Comparison of ENCODE assay signal across 23 cellular contexts in genomic region chr3:121443456-121443855, GRCh38.
"Had no signal": no experiment of that assay in that cellular context is flagged by ENCODE, and none has a peak within 500 bp of the region (broad histone marks: within the 10 kb centered on the region; RNA-seq: fewer than 3 reads in every experiment).

No MANE protein-coding gene starts in this region.

- H3K9me3 ChIP-seq: colonic mucosa, esophagus squamous epithelium, heart left ventricle, psoas muscle, right lobe of liver, spleen, tibial artery, upper lobe of left lung, uterus had no signal

- H3K4me3 ChIP-seq: colonic mucosa, esophagus squamous epithelium, heart left ventricle, psoas muscle, right lobe of liver, spleen, tibial artery, upper lobe of left lung, uterus had no signal

- H3K27me3 ChIP-seq: colonic mucosa, esophagus squamous epithelium, heart left ventricle, right lobe of liver, spleen, tibial artery, upper lobe of left lung, uterus had no signal

- H3K4me1 ChIP-seq: colonic mucosa, esophagus squamous epithelium, heart left ventricle, psoas muscle, right lobe of liver, spleen, tibial artery, upper lobe of left lung, uterus had no signal

- H3K27ac Mint-ChIP-seq: nephron; stimulated activated memory B cell treated with anti-CD40 and anti-IgM and Interleukin-4, amounts not matched to agents 10 μg/mL and 1 μg/mL and 100 μg/mL, for 72 hours; stimulated activated naive CD8-positive, alpha-beta T cell treated with anti-CD3 and anti-CD28 coated beads, Interleukin-15, Interleukin-2, amounts not matched to agents 100 ng/mL and 50 ng/mL, for 24 hours had no signal

- H3K9me3 Mint-ChIP-seq: stimulated activated memory B cell treated with anti-CD40 and anti-IgM and Interleukin-4, amounts not matched to agents 10 μg/mL and 1 μg/mL and 100 μg/mL, for 72 hours; stimulated activated naive CD8-positive, alpha-beta T cell treated with anti-CD3 and anti-CD28 coated beads, Interleukin-15, Interleukin-2, amounts not matched to agents 100 ng/mL and 50 ng/mL, for 24 hours had no signal

- H3K36me3 Mint-ChIP-seq: naive B cell had no signal

- H3K27ac ChIP-seq: colonic mucosa, esophagus squamous epithelium, heart left ventricle, psoas muscle, right lobe of liver, spleen, tibial artery, upper lobe of left lung, uterus had no signal

- DNase-seq: colonic mucosa; dermis blood vessel endothelial cell; esophagus squamous epithelium; heart left ventricle; hypothalamus; islet precursor cell; mammary epithelial cell; midbrain; naive B cell; psoas muscle; retina; right lobe of liver; spleen; stimulated activated CD4-positive, alpha-beta T cell treated with anti-CD3 and anti-CD28 coated beads, Interleukin-15, amount 100 ng/mL, for 24 hours; stimulated activated CD4-positive, alpha-beta T cell treated with anti-CD3 and anti-CD28 coated beads, Interleukin-1b, Interleukin-23, amount 100 ng/mL, for 48 hours; stimulated activated CD4-positive, alpha-beta T cell treated with anti-CD3 and anti-CD28 coated beads, Interleukin-4, amount 100 ng/mL, for 24 hours; tibial artery; upper lobe of left lung; uterus had no signal

- H3K4me1 Mint-ChIP-seq: naive B cell; nephron; stimulated activated memory B cell treated with anti-CD40 and anti-IgM and Interleukin-4, amounts not matched to agents 10 μg/mL and 1 μg/mL and 100 μg/mL, for 72 hours had no signal

- H3K27me3 Mint-ChIP-seq: naive B cell; stimulated activated memory B cell treated with anti-CD40 and anti-IgM and Interleukin-4, amounts not matched to agents 10 μg/mL and 1 μg/mL and 100 μg/mL, for 72 hours; stimulated activated naive CD8-positive, alpha-beta T cell treated with anti-CD3 and anti-CD28 coated beads, Interleukin-15, Interleukin-2, amounts not matched to agents 100 ng/mL and 50 ng/mL, for 24 hours had no signal

- H3K36me3 ChIP-seq: colonic mucosa, esophagus squamous epithelium, heart left ventricle, right lobe of liver, tibial artery, upper lobe of left lung, uterus had no signal

- H3K4me3 Mint-ChIP-seq: naive B cell; nephron; stimulated activated memory B cell treated with anti-CD40 and anti-IgM and Interleukin-4, amounts not matched to agents 10 μg/mL and 1 μg/mL and 100 μg/mL, for 72 hours; stimulated activated naive CD8-positive, alpha-beta T cell treated with anti-CD3 and anti-CD28 coated beads, Interleukin-15, Interleukin-2, amounts not matched to agents 100 ng/mL and 50 ng/mL, for 24 hours had no signal

- ATAC-seq: heart left ventricle; left lobe of liver; psoas muscle; right lobe of liver; stimulated activated memory B cell treated with anti-CD40 and anti-IgM and Interleukin-4, amounts not matched to agents 10 μg/mL and 1 μg/mL and 100 μg/mL, for 72 hours had no signal
